Comparison of ENCODE assay signal across 35 cellular contexts in the genomic region with DNA sequence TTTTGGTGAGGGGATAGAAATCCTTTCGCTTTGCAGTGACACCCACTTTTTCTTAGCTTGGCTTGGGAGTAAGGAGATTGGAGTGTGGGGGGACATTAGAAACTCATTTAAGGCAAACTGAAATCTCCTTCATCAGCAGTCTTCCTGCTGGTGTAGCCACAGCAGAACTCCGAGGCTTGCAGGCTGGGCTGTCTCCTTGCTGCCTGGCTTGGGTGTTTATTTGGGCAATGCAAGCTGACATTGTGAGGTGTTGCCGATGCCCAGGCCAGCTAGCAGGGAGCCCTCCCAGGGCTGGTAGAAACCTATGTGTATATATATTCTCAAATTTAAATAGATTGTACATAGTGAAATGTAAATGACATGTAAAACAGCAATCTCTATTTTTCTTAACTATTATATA. TPM values are rescaled to one million over a fixed set of nuclear protein-coding genes. Genes with fewer than 3 reads are reported as not detected.
"Had no signal": no experiment of that assay in that cellular context is flagged by ENCODE, and none has a peak within 500 bp of the region (broad histone marks: within the 10 kb centered on the region; RNA-seq: fewer than 3 reads in every experiment).

No MANE protein-coding gene starts in this region.

- H3K9me3 ChIP-seq: esophagus muscularis mucosa had no signal

- FAIRE-seq: astrocyte, bronchial epithelial cell had no signal

- H3K9me3 Mint-ChIP-seq: activated CD4-positive, alpha-beta memory T cell treated with anti-CD3 and anti-CD28 coated beads for 36 hours; activated CD4-positive, alpha-beta T cell treated with anti-CD3 and anti-CD28 coated beads, Interleukin-2, amount 10 ng/mL, durations not matched to agents 24 days and 14 days; activated T-cell treated with anti-CD3 and anti-CD28 coated beads, Interleukin-2, amount 50 U/mL, for 24 hours; activated T-cell treated with anti-CD3 and anti-CD28 coated beads, Interleukin-2, amount 50 U/mL, for 72 hours; central memory CD8-positive, alpha-beta T cell; effector memory CD8-positive, alpha-beta T cell; T-helper 2 cell treated with Interferon-gamma antibody and Interleukin-4, amounts not matched to agents 5 μg/mL and 100 μg/mL, for 36 hours had no signal

- H3K4me1 Mint-ChIP-seq: activated CD4-positive, alpha-beta T cell treated with anti-CD3 and anti-CD28 coated beads for 36 hours; activated CD8-positive, alpha-beta memory T cell treated with anti-CD3 and anti-CD28 coated beads, Interleukin-2, amount 10 ng/mL, durations not matched to agents 7 days and 5 days; central memory CD8-positive, alpha-beta T cell had no signal

- H3K4me3 Mint-ChIP-seq: activated CD4-positive, alpha-beta memory T cell treated with anti-CD3 and anti-CD28 coated beads for 36 hours; activated CD4-positive, alpha-beta T cell treated with anti-CD3 and anti-CD28 coated beads for 36 hours; activated CD4-positive, alpha-beta T cell treated with anti-CD3 and anti-CD28 coated beads, Interleukin-2, amount 10 ng/mL, durations not matched to agents 24 days and 14 days; activated CD8-positive, alpha-beta memory T cell treated with anti-CD3 and anti-CD28 coated beads, Interleukin-2, amount 10 ng/mL, durations not matched to agents 7 days and 5 days; activated CD8-positive, alpha-beta T cell treated with anti-CD3 and anti-CD28 coated beads, Interleukin-2, amount 10 ng/mL, durations not matched to agents 7 days and 5 days; activated naive CD8-positive, alpha-beta T cell; activated T-cell treated with anti-CD3 and anti-CD28 coated beads, Interleukin-2, amount 50 U/mL, for 24 hours; activated T-cell treated with anti-CD3 and anti-CD28 coated beads, Interleukin-2, amount 50 U/mL, for 72 hours; central memory CD8-positive, alpha-beta T cell; effector memory CD8-positive, alpha-beta T cell; T-helper 17 cell; T-helper 2 cell treated with Interferon-gamma antibody and Interleukin-4, amounts not matched to agents 5 μg/mL and 100 μg/mL, for 36 hours had no signal

- ATAC-seq: activated CD4-positive, alpha-beta T cell treated with anti-CD3 and anti-CD28 coated beads for 36 hours; activated CD8-positive, alpha-beta memory T cell treated with anti-CD3 and anti-CD28 coated beads, Interleukin-2, amount 10 ng/mL, durations not matched to agents 7 days and 5 days; activated CD8-positive, alpha-beta T cell treated with anti-CD3 and anti-CD28 coated beads, Interleukin-2, amount 10 ng/mL, durations not matched to agents 7 days and 5 days; activated T-cell treated with anti-CD3 and anti-CD28 coated beads, Interleukin-2, amount 50 U/mL, for 72 hours; effector memory CD8-positive, alpha-beta T cell; foreskin keratinocyte; T-helper 17 cell had no signal

- H3K27me3 Mint-ChIP-seq: activated CD4-positive, alpha-beta memory T cell treated with anti-CD3 and anti-CD28 coated beads for 36 hours; activated CD4-positive, alpha-beta T cell treated with anti-CD3 and anti-CD28 coated beads for 36 hours; activated CD4-positive, alpha-beta T cell treated with anti-CD3 and anti-CD28 coated beads, Interleukin-2, amount 10 ng/mL, durations not matched to agents 24 days and 14 days; activated naive CD8-positive, alpha-beta T cell had no signal

- H3K27ac ChIP-seq: brain microvascular endothelial cell, esophagus muscularis mucosa, foreskin keratinocyte, WERI-Rb-1 had no signal

- H3K4me1 ChIP-seq: foreskin keratinocyte had no signal

- H3K27me3 ChIP-seq: brain microvascular endothelial cell had no signal

- H3K36me3 ChIP-seq: brain microvascular endothelial cell, WERI-Rb-1 had no signal

- H3K4me3 ChIP-seq: esophagus muscularis mucosa had no signal

- H3K27ac Mint-ChIP-seq: activated CD4-positive, alpha-beta memory T cell treated with anti-CD3 and anti-CD28 coated beads for 36 hours; activated CD4-positive, alpha-beta T cell treated with anti-CD3 and anti-CD28 coated beads for 36 hours; activated CD4-positive, alpha-beta T cell treated with anti-CD3 and anti-CD28 coated beads, Interleukin-2, amount 10 ng/mL, durations not matched to agents 24 days and 14 days; activated CD8-positive, alpha-beta memory T cell treated with anti-CD3 and anti-CD28 coated beads, Interleukin-2, amount 10 ng/mL, durations not matched to agents 7 days and 5 days; activated CD8-positive, alpha-beta T cell treated with anti-CD3 and anti-CD28 coated beads, Interleukin-2, amount 10 ng/mL, durations not matched to agents 7 days and 5 days; activated naive CD8-positive, alpha-beta T cell; activated T-cell treated with anti-CD3 and anti-CD28 coated beads, Interleukin-2, amount 50 U/mL, for 24 hours; activated T-cell treated with anti-CD3 and anti-CD28 coated beads, Interleukin-2, amount 50 U/mL, for 72 hours; effector memory CD8-positive, alpha-beta T cell; T-helper 17 cell; T-helper 2 cell treated with Interferon-gamma antibody and Interleukin-4, amounts not matched to agents 5 μg/mL and 100 μg/mL, for 36 hours had no signal

- DNase-seq: activated CD4-positive, alpha-beta memory T cell treated with anti-CD3 and anti-CD28 coated beads for 36 hours; activated CD4-positive, alpha-beta T cell treated with anti-CD3 and anti-CD28 coated beads for 36 hours; activated CD4-positive, alpha-beta T cell treated with anti-CD3 and anti-CD28 coated beads, Interleukin-2, amount 10 ng/mL, durations not matched to agents 24 days and 14 days; activated CD4-positive, CD25-positive, alpha-beta regulatory T cell; activated CD4-positive, CD25-positive, alpha-beta regulatory T cell treated with anti-CD3 and anti-CD28 coated beads, Interleukin-2, amount 50 U/mL, for 72 hours; activated CD8-positive, alpha-beta memory T cell treated with anti-CD3 and anti-CD28 coated beads, Interleukin-2, amount 10 ng/mL, durations not matched to agents 7 days and 5 days; activated CD8-positive, alpha-beta memory T cell treated with anti-CD3 and anti-CD28 coated beads, Interleukin-2, amount 50 U/mL, for 4 hours; activated CD8-positive, alpha-beta T cell treated with anti-CD3 and anti-CD28 coated beads, Interleukin-2, amount 10 ng/mL, durations not matched to agents 7 days and 5 days; activated effector memory CD4-positive, alpha-beta T cell treated with Interleukin-2 at 50 U/mL for 16 hours; activated gamma-delta T cell treated with Interleukin-2 at 50 U/mL for 16 hours; activated naive CD4-positive, alpha-beta T cell treated with anti-CD3 and anti-CD28 coated beads, Interleukin-2, amount 50 U/mL, for 16 hours; activated naive CD4-positive, alpha-beta T cell treated with Interleukin-2 at 50 U/mL for 16 hours; activated T-cell treated with anti-CD3 and anti-CD28 coated beads, Interleukin-2, amount 50 U/mL, for 24 hours; activated T-cell treated with anti-CD3 and anti-CD28 coated beads, Interleukin-2, amount 50 U/mL, for 72 hours; amniotic stem cell; anterior cingulate cortex; brain microvascular endothelial cell; cortex of kidney; dermis blood vessel endothelial cell; effector CD4-positive, alpha-beta T cell; effector memory CD8-positive, alpha-beta T cell; erythroblast; foreskin keratinocyte; head of caudate nucleus; T-helper 1 cell; T-helper 17 cell; T1000; WERI-Rb-1 had no signal

RNA-seq across cellular contexts. Expression of a gene that starts 11.8 kb away (rescaled TPM):
- total RNA-seq: activated CD8-positive, alpha-beta memory T cell treated with anti-CD3 and anti-CD28 coated beads for 36 hours; activated CD8-positive, alpha-beta memory T cell treated with anti-CD3 and anti-CD28 coated beads, Interleukin-2, amount 10 ng/mL, durations not matched to agents 7 days and 5 days; activated CD8-positive, alpha-beta T cell treated with anti-CD3 and anti-CD28 coated beads, Interleukin-2, amount 10 ng/mL, durations not matched to agents 7 days and 5 days; foreskin keratinocyte had no signal
- polyA plus RNA-seq: foreskin keratinocyte had no signal
